28 cellular contexts compared by ENCODE assay signal in the genomic region with DNA sequence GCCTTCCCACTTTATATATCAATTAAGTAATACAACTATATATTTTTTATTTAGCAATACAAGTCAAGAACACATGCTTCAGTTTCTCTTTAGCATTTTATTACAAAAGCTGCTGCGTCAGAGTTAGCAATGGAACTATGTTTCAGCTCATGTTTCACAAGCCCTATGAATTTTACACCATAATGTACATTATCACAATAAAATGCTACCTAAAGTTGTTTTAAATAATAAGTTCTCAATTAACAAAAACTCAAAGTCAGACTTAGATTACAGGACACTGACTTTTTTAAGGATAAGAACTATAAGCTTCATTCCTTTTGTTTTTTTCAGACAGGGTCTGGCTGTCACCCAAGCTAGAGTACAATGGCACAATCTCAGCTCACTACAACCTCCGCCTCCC.
"Had no signal": no experiment of that assay in that cellular context is flagged by ENCODE, and none has a peak within 500 bp of the region (broad histone marks: within the 10 kb centered on the region; RNA-seq: fewer than 3 reads in every experiment).

No MANE protein-coding gene starts in this region.

- DNase-seq: activated CD4-positive, alpha-beta memory T cell treated with anti-CD3 and anti-CD28 coated beads, Interleukin-2, amount 10 ng/mL, durations not matched to agents 7 days and 5 days; activated CD4-positive, alpha-beta T cell treated with anti-CD3 and anti-CD28 coated beads, Interleukin-2, amount 10 ng/mL, durations not matched to agents 24 days and 14 days; activated CD8-positive, alpha-beta memory T cell treated with anti-CD3 and anti-CD28 coated beads, Interleukin-2, amount 50 U/mL, for 48 hours; activated T-cell treated with anti-CD3 and anti-CD28 coated beads, Interleukin-2, amount 50 U/mL, for 24 hours; caudate nucleus; cortex of kidney; effector memory CD8-positive, alpha-beta T cell; erythroblast; head of caudate nucleus; hippocampal formation; kidney; left colon; mammary epithelial cell; naive B cell; nephron progenitor cell; ovary; retina; stimulated activated CD4-positive, alpha-beta T cell treated with anti-CD3 and anti-CD28 coated beads, Interleukin-4, amount 100 ng/mL, for 24 hours; T-helper 9 cell; tibial artery; upper lobe of right lung had no signal

- H3K4me1 Mint-ChIP-seq: activated T-helper 17 cell treated with anti-CD3 and anti-CD28 coated beads, Interleukin-2, amount 50 U/mL, for 72 hours; nephron progenitor cell; stimulated activated effector memory CD8-positive, alpha-beta T cell treated with anti-CD3 and anti-CD28 coated beads, Interleukin-12 subunit alpha, Interleukin-12 subunit beta, amount 100 ng/mL, for 72 hours had no signal

- ATAC-seq: activated T-helper 17 cell treated with anti-CD3 and anti-CD28 coated beads, Interleukin-2, amount 50 U/mL, for 72 hours; effector memory CD8-positive, alpha-beta T cell; gastroesophageal sphincter; left colon; sciatic nerve; stimulated activated effector memory CD8-positive, alpha-beta T cell treated with anti-CD3 and anti-CD28 coated beads, Interleukin-12 subunit alpha, Interleukin-12 subunit beta, amount 100 ng/mL, for 72 hours; upper lobe of right lung had no signal

- H3K9me3 Mint-ChIP-seq: activated CD4-positive, alpha-beta memory T cell treated with anti-CD3 and anti-CD28 coated beads, Interleukin-2, amount 10 ng/mL, durations not matched to agents 7 days and 5 days; activated T-cell treated with anti-CD3 and anti-CD28 coated beads, Interleukin-2, amount 50 U/mL, for 24 hours; activated T-helper 17 cell treated with anti-CD3 and anti-CD28 coated beads, Interleukin-2, amount 50 U/mL, for 72 hours; effector memory CD8-positive, alpha-beta T cell; naive B cell; nephron progenitor cell; stimulated activated effector memory CD8-positive, alpha-beta T cell treated with anti-CD3 and anti-CD28 coated beads, Interleukin-12 subunit alpha, Interleukin-12 subunit beta, amount 100 ng/mL, for 72 hours had no signal

- H3K27me3 Mint-ChIP-seq: activated CD4-positive, alpha-beta memory T cell treated with anti-CD3 and anti-CD28 coated beads, Interleukin-2, amount 10 ng/mL, durations not matched to agents 7 days and 5 days; activated CD4-positive, alpha-beta T cell treated with anti-CD3 and anti-CD28 coated beads, Interleukin-2, amount 10 ng/mL, durations not matched to agents 24 days and 14 days; activated naive CD8-positive, alpha-beta T cell; activated T-cell treated with anti-CD3 and anti-CD28 coated beads, Interleukin-2, amount 50 U/mL, for 24 hours; activated T-helper 17 cell treated with anti-CD3 and anti-CD28 coated beads, Interleukin-2, amount 50 U/mL, for 72 hours; effector memory CD8-positive, alpha-beta T cell; naive B cell had no signal

- H3K9me3 ChIP-seq: gastroesophageal sphincter, ovary, prostate gland, suprapubic skin, tibial artery, upper lobe of right lung had no signal

- H3K27ac Mint-ChIP-seq: activated CD4-positive, alpha-beta memory T cell treated with anti-CD3 and anti-CD28 coated beads, Interleukin-2, amount 10 ng/mL, durations not matched to agents 7 days and 5 days; activated CD4-positive, alpha-beta T cell treated with anti-CD3 and anti-CD28 coated beads, Interleukin-2, amount 10 ng/mL, durations not matched to agents 24 days and 14 days; activated naive CD8-positive, alpha-beta T cell; activated T-cell treated with anti-CD3 and anti-CD28 coated beads, Interleukin-2, amount 50 U/mL, for 24 hours; activated T-helper 17 cell treated with anti-CD3 and anti-CD28 coated beads, Interleukin-2, amount 50 U/mL, for 72 hours; stimulated activated effector memory CD8-positive, alpha-beta T cell treated with anti-CD3 and anti-CD28 coated beads, Interleukin-12 subunit alpha, Interleukin-12 subunit beta, amount 100 ng/mL, for 72 hours had no signal

- H3K4me3 Mint-ChIP-seq: activated CD4-positive, alpha-beta memory T cell treated with anti-CD3 and anti-CD28 coated beads, Interleukin-2, amount 10 ng/mL, durations not matched to agents 7 days and 5 days; activated CD4-positive, alpha-beta T cell treated with anti-CD3 and anti-CD28 coated beads, Interleukin-2, amount 10 ng/mL, durations not matched to agents 24 days and 14 days; activated naive CD8-positive, alpha-beta T cell; activated T-cell treated with anti-CD3 and anti-CD28 coated beads, Interleukin-2, amount 50 U/mL, for 24 hours; activated T-helper 17 cell treated with anti-CD3 and anti-CD28 coated beads, Interleukin-2, amount 50 U/mL, for 72 hours; effector memory CD8-positive, alpha-beta T cell; naive B cell; nephron progenitor cell; stimulated activated effector memory CD8-positive, alpha-beta T cell treated with anti-CD3 and anti-CD28 coated beads, Interleukin-12 subunit alpha, Interleukin-12 subunit beta, amount 100 ng/mL, for 72 hours had no signal
